18 cellular contexts compared by ENCODE assay signal in the genomic region with DNA sequence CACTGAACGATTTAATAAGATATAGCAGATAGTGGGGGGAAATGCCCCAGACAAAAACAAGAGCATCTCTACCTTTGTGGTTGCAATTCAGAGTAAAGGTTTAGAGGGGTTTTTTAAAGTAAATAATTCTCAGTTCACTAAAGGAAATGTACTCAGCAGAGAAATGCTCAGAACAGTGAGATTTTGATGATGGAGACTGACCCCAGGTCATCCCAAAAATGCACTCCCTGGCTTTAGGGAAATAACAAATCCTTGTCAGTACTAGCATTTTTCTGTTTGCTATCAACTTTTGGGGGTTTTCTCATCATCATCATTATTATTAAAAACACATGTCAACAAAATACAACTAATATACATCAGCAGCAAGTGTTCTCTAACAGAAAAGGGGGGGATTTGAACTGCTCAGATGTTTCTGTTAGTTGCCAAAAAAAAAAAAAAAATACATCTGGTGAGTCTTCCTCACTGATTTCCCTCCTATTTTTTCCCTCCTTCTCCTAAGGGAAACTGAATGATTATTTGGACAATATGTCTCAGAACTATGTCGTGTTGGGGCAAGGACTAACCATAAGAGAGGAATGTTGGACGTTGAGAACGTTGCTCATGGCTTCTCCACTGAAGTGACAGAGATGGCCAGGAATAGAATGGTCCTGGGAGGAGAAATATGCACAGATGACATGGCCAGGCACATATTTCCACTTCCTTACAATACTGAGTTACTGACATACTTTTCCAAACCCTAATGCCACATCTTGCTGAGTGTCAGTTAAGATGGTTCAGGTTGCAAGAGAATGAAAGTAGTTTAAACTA.
DNase-seq lines count a peak whose midpoint lies in the region; ATAC-seq, FAIRE-seq and TF ChIP-seq lines count a peak whose summit lies in the region.
"Had no signal": no experiment of that assay in that cellular context is flagged by ENCODE, and none has a peak within 500 bp of the region (broad histone marks: within the 10 kb centered on the region; RNA-seq: fewer than 3 reads in every experiment).

No MANE protein-coding gene starts in this region.

- no peaks in the 10 kb centered on the region for H3K79me2 ChIP-seq in smooth muscle cell (ENCODE audit: low read depth)

- H3K27ac ChIP-seq in heart left ventricle: peak overlapping the region in 7 of 12 donors; percentile 22 to 59 (median 50)
- H3K27ac ChIP-seq in right atrium auricular region: no peak overlapping the region
- peak overlapping the region; percentile 27 for H3K27ac ChIP-seq in subcutaneous abdominal adipose tissue (ENCODE audit: low read depth, low read length)
- no peak overlapping the region for H3K27ac ChIP-seq in smooth muscle cell (ENCODE audit: low read depth)
- H3K27ac ChIP-seq: KMS-11 had no signal

- no peaks in the 10 kb centered on the region for H4K20me1 ChIP-seq in smooth muscle cell (ENCODE audit: low read depth)

- peaks cover 20% of the 10 kb centered on the region for H3K4me1 Mint-ChIP-seq in neural crest cell
- H3K4me1 Mint-ChIP-seq in osteocyte (ENCODE audit: unreplicated experiment): peaks cover 17% of the 10 kb centered on the region
- H3K4me1 Mint-ChIP-seq: CD4-positive, alpha-beta memory T cell; GM23338 had no signal

- TF ChIP-seq POLR2A in heart left ventricle (IDR thresholded peaks at IDR 0.05): no peak

- DNase-seq in heart left ventricle: no peak
- no peak for DNase-seq in right atrium auricular region (ENCODE audit: low spot score)
- DNase-seq in neural crest cell (ENCODE audit: low read depth, low spot score): no peak
- DNase-seq in SW480 (ENCODE audit: low spot score): no peak
- DNase-seq in smooth muscle cell (lab: John Stamatoyannopoulos, UW; ENCODE audit: unreplicated experiment): no peak
- DNase-seq in osteocyte (ENCODE audit: extremely low spot score, unreplicated experiment): no peak
- DNase-seq: CD4-positive, alpha-beta memory T cell; DMS79 treated with DMSO at 0.1 percent for 48 hours; GDM1; NCI-H1092; NCI-H1694; NCI-H446 had no signal

- H3K27me3 Mint-ChIP-seq in neural crest cell (ENCODE audit: low read depth): no peaks in the 10 kb centered on the region
- peaks cover 12% of the 10 kb centered on the region for H3K27me3 Mint-ChIP-seq in osteocyte (ENCODE audit: unreplicated experiment)
- H3K27me3 Mint-ChIP-seq: CD4-positive, alpha-beta memory T cell had no signal

- peak in 3 of 4 donors; percentile 26 to 53 (median 42) for ATAC-seq in heart left ventricle
- ATAC-seq: HepG2 had no signal

- H3K9me3 Mint-ChIP-seq in neural crest cell: no peaks in the 10 kb centered on the region
- no peaks in the 10 kb centered on the region for H3K9me3 Mint-ChIP-seq in osteocyte (ENCODE audit: unreplicated experiment)
- H3K9me3 Mint-ChIP-seq: CD4-positive, alpha-beta memory T cell; GM23338 had no signal

- H3K9me3 ChIP-seq in heart left ventricle: no peaks in the 10 kb centered on the region
- H3K9me3 ChIP-seq in right atrium auricular region: no peaks in the 10 kb centered on the region
- H3K9me3 ChIP-seq in subcutaneous abdominal adipose tissue (ENCODE audit: control insufficient read depth in 5 of 5, low read length in 5 of 5): no peaks in the 10 kb centered on the region
- no peaks in the 10 kb centered on the region for H3K9me3 ChIP-seq in smooth muscle cell (replicated peaks; ENCODE audit: low read depth)

- TF ChIP-seq CTCF in heart left ventricle (IDR thresholded peaks at IDR 0.05) (no peak), right atrium auricular region (IDR thresholded peaks at IDR 0.05) (no peak), neural crest cell (conservative IDR thresholded peaks at IDR 0.05) (no peak), smooth muscle cell (IDR thresholded peaks at IDR 0.05; ENCODE audit: borderline replicate concordance, insufficient read depth, poor library complexity, severe bottlenecking) (no peak), osteocyte (IDR thresholded peaks at IDR 0.05) (no peak)

- FAIRE-seq in endometrium (lab: Jason Lieb, UNC): peak; percentile 93
- FAIRE-seq: HepG2 had no signal

- no peaks in the 10 kb centered on the region for H3K36me3 ChIP-seq in heart left ventricle
- H3K36me3 ChIP-seq in right atrium auricular region: no peaks in the 10 kb centered on the region
- H3K36me3 ChIP-seq in subcutaneous abdominal adipose tissue (ENCODE audit: control insufficient read depth in 5 of 5, insufficient read depth in 5 of 5, low read length in 5 of 5): no peaks in the 10 kb centered on the region
- no peaks in the 10 kb centered on the region for H3K36me3 ChIP-seq in smooth muscle cell (ENCODE audit: low read depth)
- H3K36me3 ChIP-seq: BE2C had no signal

- H3K9ac ChIP-seq in subcutaneous abdominal adipose tissue (ENCODE audit: low read length in 5 of 5): no peak overlapping the region
- no peak overlapping the region for H3K9ac ChIP-seq in smooth muscle cell (ENCODE audit: low read depth)
- H3K9ac ChIP-seq: KMS-11 had no signal

- H3K4me2 ChIP-seq in smooth muscle cell: no peak overlapping the region
- H3K4me2 ChIP-seq: GM23338, KMS-11 had no signal

- H3K4me3 ChIP-seq in heart left ventricle (no peak overlapping the region), right atrium auricular region (no peak overlapping the region), subcutaneous abdominal adipose tissue (ENCODE audit: low read depth in 1 of 5, low read length in 5 of 5) (no peak overlapping the region), smooth muscle cell (no peak overlapping the region)
- H3K4me3 ChIP-seq: GM23338 had no signal

- intact Hi-C loops in heart left ventricle (cut with DNase I): no loop called here

- H2AFZ ChIP-seq in smooth muscle cell (ENCODE audit: low read depth): no peak overlapping the region
- H2AFZ ChIP-seq: GM23338 had no signal

- no peaks in the 10 kb centered on the region for H3K36me3 Mint-ChIP-seq in neural crest cell (ENCODE audit: low read depth)
- H3K36me3 Mint-ChIP-seq in osteocyte (ENCODE audit: unreplicated experiment): no peaks in the 10 kb centered on the region
- H3K36me3 Mint-ChIP-seq: CD4-positive, alpha-beta memory T cell had no signal

- H3K27ac Mint-ChIP-seq in neural crest cell (ENCODE audit: unreplicated experiment) (peak overlapping the region; percentile 31), osteocyte (ENCODE audit: unreplicated experiment) (no peak overlapping the region)
- H3K27ac Mint-ChIP-seq: CD4-positive, alpha-beta memory T cell; GM23338 had no signal

- no peaks in the 10 kb centered on the region for H3F3A ChIP-seq in smooth muscle cell (ENCODE audit: low read depth)

- WGBS in heart left ventricle, 4 donors: 37 to 47% (median 43%) methylated on average over 4 of the region's 4 CpGs
- 80% methylated on average over 4 of the region's 4 CpGs for WGBS in smooth muscle cell (ENCODE audit: low lambda C conversion rate)

- H3K4me3 Mint-ChIP-seq in neural crest cell (no peak overlapping the region), osteocyte (ENCODE audit: unreplicated experiment) (no peak overlapping the region)
- H3K4me3 Mint-ChIP-seq: CD4-positive, alpha-beta memory T cell; GM23338 had no signal

- no peaks in the 10 kb centered on the region for H3K27me3 ChIP-seq in heart left ventricle
- peaks cover 0 to 4% of the 10 kb centered on the region in 2 donors for H3K27me3 ChIP-seq in right atrium auricular region
- no peaks in the 10 kb centered on the region for H3K27me3 ChIP-seq in subcutaneous abdominal adipose tissue (ENCODE audit: control insufficient read depth in 5 of 5, insufficient read depth in 4 of 5, low read length in 5 of 5)
- H3K27me3 ChIP-seq in smooth muscle cell (ENCODE audit: low read depth): no peaks in the 10 kb centered on the region
- H3K27me3 ChIP-seq: BE2C had no signal

- H3K4me1 ChIP-seq in heart left ventricle (peaks cover 0 to 12% (median 0%) of the 10 kb centered on the region in 12 donors), right atrium auricular region (no peaks in the 10 kb centered on the region), subcutaneous abdominal adipose tissue (ENCODE audit: control insufficient read depth in 5 of 5, insufficient read depth in 5 of 5, low read length in 5 of 5) (peaks cover 0 to 10% (median 6%) of the 10 kb centered on the region in 5 donors), smooth muscle cell (ENCODE audit: low read depth) (peaks cover 8% of the 10 kb centered on the region)

Comparison
In these comparisons a context has a peak if more than half of its experiments do, and no peak if none do; other contexts are left out.
1. H3K27ac ChIP-seq: peak in heart left ventricle (7 of 12) and subcutaneous abdominal adipose tissue (single experiment); none in right atrium auricular region (0 of 2) and smooth muscle cell (single experiment).